22 cellular contexts compared by ENCODE assay signal in the genomic region with DNA sequence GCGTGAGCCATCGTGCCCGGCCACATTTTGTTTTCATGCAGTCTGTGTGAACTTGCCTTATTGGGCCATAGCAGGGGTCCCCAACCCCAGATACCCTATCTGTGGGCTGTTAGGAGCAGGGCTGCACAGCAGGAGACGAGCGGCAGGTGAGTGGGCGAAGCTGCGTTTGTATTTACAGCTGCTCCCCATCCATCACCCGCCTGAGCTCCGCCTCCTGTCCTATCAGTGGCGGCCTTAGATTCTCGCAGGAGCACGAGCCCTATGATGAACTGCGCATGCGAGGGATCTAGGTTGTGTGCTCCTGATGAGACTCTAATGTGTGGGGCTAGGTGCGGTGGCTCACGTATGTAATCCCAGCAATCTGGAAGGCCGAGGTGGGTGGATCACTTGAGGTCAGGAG.
A peak's percentile ranks its signal among the peaks of the same experiment; 100 is the strongest.
DNase-seq lines count a peak whose midpoint lies in the region; FAIRE-seq and TF ChIP-seq lines count a peak whose summit lies in the region.
"Had no signal": no experiment of that assay in that cellular context is flagged by ENCODE, and none has a peak within 500 bp of the region (broad histone marks: within the 10 kb centered on the region; RNA-seq: fewer than 3 reads in every experiment).

No MANE protein-coding gene starts in this region.

- no peak overlapping the region for H2AK5ac ChIP-seq in H9 (ENCODE audit: insufficient read length, low read length)

- no TSS peak for BruUV-seq in OCI-LY7 (replicated peaks; lab: Mats Ljungman, UMichigan)

- H3K27me3 ChIP-seq in H9 (ENCODE audit: insufficient read depth, low read length) (no peaks in the 10 kb centered on the region), testis (no peaks in the 10 kb centered on the region)
- H3K27me3 ChIP-seq: BE2C, Peyer's patch had no signal

- H3K4me3 Mint-ChIP-seq in H9, result no peak overlapping the region

- H3K27ac ChIP-seq in H9 (ENCODE audit: insufficient read length, low read depth, low read length) (no peak overlapping the region), testis (no peak overlapping the region), OCI-LY7 (ENCODE audit: low read depth, low read length, poor library complexity, severe bottlenecking) (no peak overlapping the region)
- H3K27ac ChIP-seq: HL-60, Peyer's patch had no signal

- no CpG with 5 or more reads among the region's 17 CpGs for WGBS in H9 (ENCODE audit: extremely low coverage, insufficient read length, low lambda C conversion rate)
- 80 to 84% methylated on average over 9 to 17 of the region's 17 CpGs for WGBS in testis, 2 donors

- H3K4me2 ChIP-seq in H9 (ENCODE audit: insufficient read depth, insufficient read length, low read length) (no peak overlapping the region), OCI-LY7 (ENCODE audit: low read length) (no peak overlapping the region)

- no peak overlapping the region for H2BK5ac ChIP-seq in H9 (ENCODE audit: insufficient read length, low read length)

- H3K4me3 ChIP-seq in testis (no peak overlapping the region), OCI-LY7 (ENCODE audit: low read depth, low read length, poor library complexity, severe bottlenecking) (no peak overlapping the region)
- H3K4me3 ChIP-seq: Peyer's patch had no signal

- POLR2A ChIA-PET in OCI-LY7 (lab: Charles Lee), result interaction anchor here (0.6 to 1.5 kb wide), 2 partner anchors 13 to 32 kb away, joined by 3 to 10 read pairs; no protein-coding TSS in a partner anchor

- no peaks in the 10 kb centered on the region for H3K27me3 Mint-ChIP-seq in H9 (ENCODE audit: low read depth)

- H3K79me1 ChIP-seq in H9 (ENCODE audit: insufficient read depth, low read depth, low read length, poor library complexity, severe bottlenecking), result no peaks in the 10 kb centered on the region

- H3K56ac ChIP-seq in H9 (ENCODE audit: insufficient read length, low read depth, low read length), result no peak overlapping the region

- H3K9me2 ChIP-seq in OCI-LY7 (ENCODE audit: insufficient read depth, low read length), result no peaks in the 10 kb centered on the region

- no peak overlapping the region for H2AFZ ChIP-seq in H9 (ENCODE audit: low read length)
- no peak overlapping the region for H2AFZ ChIP-seq in OCI-LY7 (ENCODE audit: low read length)

- H3K36me3 ChIP-seq in testis (ENCODE audit: low read depth, missing control alignments) (no peaks in the 10 kb centered on the region), OCI-LY7 (ENCODE audit: insufficient read depth, low read length) (no peaks in the 10 kb centered on the region)
- H3K36me3 ChIP-seq: BE2C, Peyer's patch had no signal

- no peak overlapping the region for H2BK15ac ChIP-seq in H9 (ENCODE audit: low read depth, low read length)

- TF ChIP-seq CTCF in H9 (conservative IDR thresholded peaks at IDR 0.05) (no peak), testis (IDR thresholded peaks at IDR 0.05) (no peak), OCI-LY7 (conservative IDR thresholded peaks at IDR 0.05; ENCODE audit: low read length) (no peak)

- no peak for FAIRE-seq in RCC 7860 (lab: Jason Lieb, UNC)
- FAIRE-seq: D721Med, HepG2 had no signal

- no peak overlapping the region for H3K4ac ChIP-seq in H9 (ENCODE audit: low read depth, low read length)

- no peak overlapping the region for H3K18ac ChIP-seq in H9 (ENCODE audit: insufficient read length, low read depth, low read length)

- H4K5ac ChIP-seq in H9 (ENCODE audit: insufficient read length, low read depth, low read length), result no peak overlapping the region

- no peaks in the 10 kb centered on the region for H3K4me1 ChIP-seq in H9 (ENCODE audit: insufficient read depth, low read length)
- H3K4me1 ChIP-seq in testis, result no peaks in the 10 kb centered on the region
- H3K4me1 ChIP-seq in OCI-LY7 (ENCODE audit: insufficient read depth, low read length, poor library complexity, severe bottlenecking), result no peaks in the 10 kb centered on the region
- H3K4me1 ChIP-seq: BE2C had no signal

- H3K23me2 ChIP-seq in H9 (ENCODE audit: insufficient read length, low read depth, low read length, poor library complexity, severe bottlenecking), result no peaks in the 10 kb centered on the region

- no peaks in the 10 kb centered on the region for H3K36me3 Mint-ChIP-seq in H9 (ENCODE audit: insufficient read depth in 1 of 3, low read depth in 3 of 3)

- H3K27ac Mint-ChIP-seq in H9, result no peak overlapping the region; a peak in 1 of 7 replicates
- H3K27ac Mint-ChIP-seq: T-helper 1 cell treated with Interleukin-12 subunit alpha and Interleukin-12 subunit beta and Interleukin-4 antibody, amounts not matched to agents 30 μg/mL and 1 μg/mL, for 36 hours had no signal

- H3K9me3 Mint-ChIP-seq in H9, result no peaks in the 10 kb centered on the region
- H3K9me3 Mint-ChIP-seq: T-helper 1 cell treated with Interleukin-12 subunit alpha and Interleukin-12 subunit beta and Interleukin-4 antibody, amounts not matched to agents 30 μg/mL and 1 μg/mL, for 36 hours had no signal

- H3K4me1 Mint-ChIP-seq in H9, result peaks cover 8 to 15% of the 10 kb centered on the region in 2 experiments

- no peak overlapping the region for H2BK20ac ChIP-seq in H9 (ENCODE audit: low read depth, low read length, poor library complexity, severe bottlenecking)

- no peaks in the 10 kb centered on the region for H4K20me1 ChIP-seq in H9 (ENCODE audit: control insufficient read depth, insufficient read depth, insufficient read length)
- 0 out of 2 replicates have a peak, but pooled peaks cover 5% of the 10 kb centered on the region for H4K20me1 ChIP-seq in OCI-LY7 (ENCODE audit: insufficient read depth, low read length)

- H3K14ac ChIP-seq in H9 (ENCODE audit: insufficient read depth, low read length), result no peak overlapping the region

- no peak for TF ChIP-seq POLR2A in testis (IDR thresholded peaks at IDR 0.05)

- H3K23ac ChIP-seq in H9 (ENCODE audit: insufficient read length, low read depth, low read length), result no peak overlapping the region

- DNase-seq in H9 (peak; percentile 50), NCI-H510A (lab: John Stamatoyannopoulos, UW) (peak; percentile 50), iPS-NIHi11 (ENCODE audit: low spot score) (peak; percentile 35), testis (peak; percentile 79), OCI-LY7 (ENCODE audit: low spot score) (no peak), midbrain (lab: John Stamatoyannopoulos, UW) (no peak), RCC 7860 (ENCODE audit: low spot score) (no peak)
- DNase-seq: BE2C, DMS53, HCEC 1CT, KBM-7, MM.1S, NCI-H1092, NCI-H1694, NCI-H2107, NCI-H524, NCI-H82, Peyer's patch had no signal

- no peak overlapping the region for H3K9ac ChIP-seq in H9 (ENCODE audit: extremely low read depth, insufficient read length, low read length)

- intact Hi-C loops in testis (cut with DNase I; ENCODE audit: low total_unique reads) (no loop called here), OCI-LY7 (cut with micrococcal nuclease; ENCODE audit: unreplicated experiment) (no loop called here)

- H2BK12ac ChIP-seq in H9 (ENCODE audit: insufficient read length, low read depth, low read length), result no peak overlapping the region

- CTCF ChIA-PET in OCI-LY7 (lab: Charles Lee; ENCODE audit: unreplicated experiment), result no interaction called here

- no peak overlapping the region for H4K8ac ChIP-seq in H9 (replicated peaks; ENCODE audit: insufficient read length, low read depth, low read length)

- no peak overlapping the region for H4K91ac ChIP-seq in H9 (ENCODE audit: insufficient read length, low read depth, low read length)

- H3K9me3 ChIP-seq in H9 (ENCODE audit: control insufficient read depth, low read depth, low read length) (no peaks in the 10 kb centered on the region), testis (no peaks in the 10 kb centered on the region), OCI-LY7 (ENCODE audit: low read length) (no peaks in the 10 kb centered on the region)
- H3K9me3 ChIP-seq: BE2C, Peyer's patch had no signal

- no peak overlapping the region for H2BK120ac ChIP-seq in H9 (ENCODE audit: low read depth, low read length, poor library complexity, severe bottlenecking)

- no peak overlapping the region for H3T11ph ChIP-seq in H9 (ENCODE audit: low read length)

- no peaks in the 10 kb centered on the region for H3K79me2 ChIP-seq in H9 (ENCODE audit: insufficient read depth, low read length)
- no peaks in the 10 kb centered on the region for H3K79me2 ChIP-seq in OCI-LY7 (ENCODE audit: insufficient read depth, low read depth, low read length)

Comparison
In these comparisons a context has a peak if more than half of its experiments do, and no peak if none do; other contexts are left out.
1. DNase-seq: peak in H9 (single experiment), NCI-H510A (single experiment), iPS-NIHi11 (single experiment) and testis (single experiment); none in OCI-LY7 (single experiment), midbrain (single experiment) and RCC 7860 (single experiment).